Comparison of ENCODE assay signal across 21 cellular contexts in genomic region chr3:28903171-28903601, GRCh38.
"Had no signal": no experiment of that assay in that cellular context is flagged by ENCODE, and none has a peak within 500 bp of the region (broad histone marks: within the 10 kb centered on the region; RNA-seq: fewer than 3 reads in every experiment).

No MANE protein-coding gene starts in this region.

- H3K36me3 ChIP-seq: breast epithelium, gastrocnemius medialis, heart right ventricle, left lung, sigmoid colon, stomach, thoracic aorta, transverse colon, uterus had no signal

- DNase-seq: dorsolateral prefrontal cortex; effector CD8-positive, alpha-beta T cell; gastrocnemius medialis; islet precursor cell; naive thymus-derived CD8-positive, alpha-beta T cell; retina; sigmoid colon; stimulated activated CD4-positive, alpha-beta T cell treated with anti-CD3 and anti-CD28 coated beads, Interleukin-12 subunit alpha, Interleukin-12 subunit beta, amount 100 ng/mL, for 4 hours; stomach; transverse colon; uterus had no signal

- H3K9ac ChIP-seq: parathyroid adenoma had no signal

- H3K27me3 ChIP-seq: breast epithelium, dorsolateral prefrontal cortex, gastrocnemius medialis, heart right ventricle, left lung, sigmoid colon, stomach, transverse colon, uterus had no signal

- H2AFZ ChIP-seq: parathyroid adenoma had no signal

- H3K4me3 Mint-ChIP-seq: naive thymus-derived CD8-positive, alpha-beta T cell had no signal

- ATAC-seq: esophagus mucosa; gastrocnemius medialis; heart right ventricle; left lung; mucosa of descending colon; naive thymus-derived CD8-positive, alpha-beta T cell; psoas muscle had no signal

- H3K9me3 ChIP-seq: gastrocnemius medialis, heart right ventricle, psoas muscle, sigmoid colon, thoracic aorta, transverse colon, uterus had no signal

- H3K27ac Mint-ChIP-seq: naive thymus-derived CD8-positive, alpha-beta T cell had no signal

- H3K4me3 ChIP-seq: breast epithelium, coronary artery, dorsolateral prefrontal cortex, gastrocnemius medialis, heart right ventricle, left lung, mucosa of descending colon, psoas muscle, sigmoid colon, skin epidermis, stomach, thoracic aorta, transverse colon, uterus had no signal

- H3K4me1 ChIP-seq: breast epithelium, parathyroid adenoma, psoas muscle, stomach, transverse colon, uterus had no signal

- H3K27ac ChIP-seq: breast epithelium, coronary artery, dorsolateral prefrontal cortex, gastrocnemius medialis, heart right ventricle, left lung, parathyroid adenoma, psoas muscle, sigmoid colon, skin epidermis, stomach, thoracic aorta, transverse colon, uterus had no signal

- H3K4me1 Mint-ChIP-seq: naive thymus-derived CD8-positive, alpha-beta T cell had no signal
